In the genomic region with DNA sequence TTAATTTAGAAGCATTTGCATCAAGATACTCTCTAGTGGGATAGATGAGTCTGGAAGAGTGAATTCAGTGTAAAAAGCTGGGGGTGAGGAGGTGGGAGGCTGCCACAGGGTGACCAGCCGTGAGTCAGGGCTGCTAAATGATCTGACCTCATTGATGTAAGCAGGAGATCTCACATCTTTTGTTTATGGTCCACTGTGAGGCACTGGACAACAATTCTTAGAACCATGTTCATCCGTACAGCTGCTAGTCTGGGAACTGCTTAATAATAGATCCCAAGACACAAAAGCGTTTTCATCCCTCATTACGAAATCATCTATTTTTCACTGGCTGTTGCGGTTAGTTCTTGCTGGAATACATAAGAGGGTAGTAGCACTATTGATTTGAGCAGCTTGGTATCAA, we compare ENCODE assay signal across 11 cellular contexts. TPM values are rescaled to one million over a fixed set of nuclear protein-coding genes. Genes with fewer than 3 reads are reported as not detected.
DNase-seq lines count a peak whose midpoint lies in the region; ATAC-seq and TF ChIP-seq lines count a peak whose summit lies in the region.
"Had no signal": no experiment of that assay in that cellular context is flagged by ENCODE, and none has a peak within 500 bp of the region (broad histone marks: within the 10 kb centered on the region; RNA-seq: fewer than 3 reads in every experiment).

No MANE protein-coding gene starts in this region.

- peak overlapping the region; percentile 54 to 79 (median 64) for H3K4me3 Mint-ChIP-seq in immature natural killer cell
- H3K4me3 Mint-ChIP-seq in stimulated activated effector memory CD8-positive, alpha-beta T cell treated with anti-CD3 and anti-CD28 coated beads, Interleukin-12 subunit alpha, Interleukin-12 subunit beta, amount 100 ng/mL, for 72 hours = peak overlapping the region; percentile 34
- H3K4me3 Mint-ChIP-seq in endothelial cell (ENCODE audit: unreplicated experiment) = no peak overlapping the region
- H3K4me3 Mint-ChIP-seq: dendritic cell treated with granulocyte-macrophage colony-stimulating factor and Interleukin-4, amounts not matched to agents 40 ng/mL and 50 ng/mL, for 4 days had no signal

- H3K27me3 Mint-ChIP-seq in immature natural killer cell (ENCODE audit: low read depth in 3 of 3) (peaks cover 4 to 19% (median 10%) of the 10 kb centered on the region in 3 donors), endothelial cell (ENCODE audit: unreplicated experiment) (no peaks in the 10 kb centered on the region)
- H3K27me3 Mint-ChIP-seq: dendritic cell treated with granulocyte-macrophage colony-stimulating factor and Interleukin-4, amounts not matched to agents 40 ng/mL and 50 ng/mL, for 4 days had no signal

- DNase-seq in GM03348 (ENCODE audit: low spot score) (peak; percentile 67), astrocyte of the hippocampus (ENCODE audit: low read depth, low spot score) (peak; percentile 88), immature natural killer cell (peak in 1 of 3 donors; percentile 34), NCI-H2081 (lab: John Stamatoyannopoulos, UW) (no peak), endothelial cell (ENCODE audit: low spot score) (no peak)
- DNase-seq in stimulated activated effector memory CD8-positive, alpha-beta T cell treated with anti-CD3 and anti-CD28 coated beads, Interleukin-12 subunit alpha, Interleukin-12 subunit beta, amount 100 ng/mL, for 72 hours (ENCODE audit: low spot score in 2 of 2) = peak in 1 of 2 donors; percentile 42
- DNase-seq: GOT3, mucosa of descending colon had no signal

- no peak for TF ChIP-seq CTCF in endothelial cell (IDR thresholded peaks at IDR 0.05; ENCODE audit: unreplicated experiment)

- H3K27ac Mint-ChIP-seq in immature natural killer cell = peak overlapping the region; percentile 91 to 98 (median 96)
- peak overlapping the region; percentile 74 for H3K27ac Mint-ChIP-seq in stimulated activated effector memory CD8-positive, alpha-beta T cell treated with anti-CD3 and anti-CD28 coated beads, Interleukin-12 subunit alpha, Interleukin-12 subunit beta, amount 100 ng/mL, for 72 hours
- H3K27ac Mint-ChIP-seq in endothelial cell (ENCODE audit: unreplicated experiment) = no peak overlapping the region
- H3K27ac Mint-ChIP-seq: dendritic cell treated with granulocyte-macrophage colony-stimulating factor and Interleukin-4, amounts not matched to agents 40 ng/mL and 50 ng/mL, for 4 days had no signal

- H3K36me3 Mint-ChIP-seq in immature natural killer cell (peaks cover 17 to 20% (median 17%) of the 10 kb centered on the region in 3 donors), endothelial cell (ENCODE audit: low read depth, unreplicated experiment) (peaks cover 26% of the 10 kb centered on the region)
- peaks cover 43% of the 10 kb centered on the region for H3K36me3 Mint-ChIP-seq in stimulated activated effector memory CD8-positive, alpha-beta T cell treated with anti-CD3 and anti-CD28 coated beads, Interleukin-12 subunit alpha, Interleukin-12 subunit beta, amount 100 ng/mL, for 72 hours

- H3K4me1 Mint-ChIP-seq in immature natural killer cell = peaks cover 91 to 92% of the 10 kb centered on the region in 2 donors
- peaks cover 63% of the 10 kb centered on the region for H3K4me1 Mint-ChIP-seq in stimulated activated effector memory CD8-positive, alpha-beta T cell treated with anti-CD3 and anti-CD28 coated beads, Interleukin-12 subunit alpha, Interleukin-12 subunit beta, amount 100 ng/mL, for 72 hours
- peaks cover 35% of the 10 kb centered on the region for H3K4me1 Mint-ChIP-seq in endothelial cell (ENCODE audit: unreplicated experiment)

- H3K9me3 Mint-ChIP-seq in immature natural killer cell = no peaks in the 10 kb centered on the region
- no peaks in the 10 kb centered on the region for H3K9me3 Mint-ChIP-seq in stimulated activated effector memory CD8-positive, alpha-beta T cell treated with anti-CD3 and anti-CD28 coated beads, Interleukin-12 subunit alpha, Interleukin-12 subunit beta, amount 100 ng/mL, for 72 hours
- no peaks in the 10 kb centered on the region for H3K9me3 Mint-ChIP-seq in endothelial cell (ENCODE audit: unreplicated experiment)
- H3K9me3 Mint-ChIP-seq: dendritic cell treated with granulocyte-macrophage colony-stimulating factor and Interleukin-4, amounts not matched to agents 40 ng/mL and 50 ng/mL, for 4 days had no signal

- peak; percentile 64 for ATAC-seq in stimulated activated effector memory CD8-positive, alpha-beta T cell treated with anti-CD3 and anti-CD28 coated beads, Interleukin-12 subunit alpha, Interleukin-12 subunit beta, amount 100 ng/mL, for 72 hours
- ATAC-seq in HG02885 (IDR thresholded peaks at IDR 0.05; ENCODE audit: poor library complexity, unreplicated experiment) (no peak), HG03520 (IDR thresholded peaks at IDR 0.05; ENCODE audit: unreplicated experiment) (no peak)
- ATAC-seq: mucosa of descending colon had no signal

RNA-seq across cellular contexts. Expression of gene KLF3, which starts 14.1 kb away (rescaled TPM):
- polyA plus RNA-seq in immature natural killer cell = 10 to 100 TPM; 41.3 to 78.0 (median 63.8) TPM
- 73.4 TPM for total RNA-seq in endothelial cell (ENCODE audit: unreplicated experiment)

Comparison
In these comparisons a context has a peak if more than half of its experiments do, and no peak if none do; other contexts are left out.
1. DNase-seq: peak in GM03348 (single experiment) and astrocyte of the hippocampus (single experiment); none in NCI-H2081 (0 of 2) and endothelial cell (single experiment).